ENCODE assay signal across 1 cellular context in the genomic region with DNA sequence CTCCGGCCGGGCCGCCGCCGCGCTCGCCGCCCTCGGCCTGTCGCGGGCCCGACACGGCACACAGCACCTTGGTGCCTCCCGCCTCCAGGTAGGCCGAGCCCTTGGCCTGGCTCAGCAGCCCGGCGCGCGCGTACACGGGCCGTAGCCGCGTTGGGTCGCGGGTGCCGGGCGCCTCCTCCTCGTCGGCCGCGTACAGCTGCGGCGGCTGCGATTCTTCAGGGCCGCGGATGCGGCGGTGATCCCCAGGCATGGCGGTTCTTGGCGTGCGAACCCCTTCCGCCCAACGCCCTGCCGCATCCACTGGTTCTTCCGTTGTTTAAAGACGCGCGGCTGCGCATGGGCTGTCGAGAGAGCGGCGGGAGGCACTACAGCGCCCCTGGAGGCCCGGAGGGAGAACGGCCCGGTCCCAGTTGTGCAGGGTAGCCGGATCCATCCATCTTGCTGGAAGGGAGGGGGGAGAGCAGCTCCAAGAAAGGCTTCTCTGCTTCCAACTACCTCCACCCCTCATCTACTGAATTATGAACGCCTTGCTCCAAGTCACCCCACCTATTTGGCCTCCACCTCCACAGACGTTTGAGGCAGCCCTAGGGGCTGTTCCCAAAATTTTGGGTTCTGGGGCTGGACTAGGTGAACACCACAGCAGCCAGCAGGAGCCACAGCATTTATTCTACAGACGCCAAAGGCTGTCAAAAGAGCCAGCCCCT.
TF ChIP-seq lines count a peak whose summit lies in the region.

A gene (minus strand): TSS at position 290 of the 704 bp plus-strand sequence. CDS start 40 bp downstream, at position 250.

TF ChIP-seq in K562, 482 proteins besides CTCF, POLR2A, EP300 and RAD21 (continued from another document and continues in another):
- TF ChIP-seq, protein P1, sequence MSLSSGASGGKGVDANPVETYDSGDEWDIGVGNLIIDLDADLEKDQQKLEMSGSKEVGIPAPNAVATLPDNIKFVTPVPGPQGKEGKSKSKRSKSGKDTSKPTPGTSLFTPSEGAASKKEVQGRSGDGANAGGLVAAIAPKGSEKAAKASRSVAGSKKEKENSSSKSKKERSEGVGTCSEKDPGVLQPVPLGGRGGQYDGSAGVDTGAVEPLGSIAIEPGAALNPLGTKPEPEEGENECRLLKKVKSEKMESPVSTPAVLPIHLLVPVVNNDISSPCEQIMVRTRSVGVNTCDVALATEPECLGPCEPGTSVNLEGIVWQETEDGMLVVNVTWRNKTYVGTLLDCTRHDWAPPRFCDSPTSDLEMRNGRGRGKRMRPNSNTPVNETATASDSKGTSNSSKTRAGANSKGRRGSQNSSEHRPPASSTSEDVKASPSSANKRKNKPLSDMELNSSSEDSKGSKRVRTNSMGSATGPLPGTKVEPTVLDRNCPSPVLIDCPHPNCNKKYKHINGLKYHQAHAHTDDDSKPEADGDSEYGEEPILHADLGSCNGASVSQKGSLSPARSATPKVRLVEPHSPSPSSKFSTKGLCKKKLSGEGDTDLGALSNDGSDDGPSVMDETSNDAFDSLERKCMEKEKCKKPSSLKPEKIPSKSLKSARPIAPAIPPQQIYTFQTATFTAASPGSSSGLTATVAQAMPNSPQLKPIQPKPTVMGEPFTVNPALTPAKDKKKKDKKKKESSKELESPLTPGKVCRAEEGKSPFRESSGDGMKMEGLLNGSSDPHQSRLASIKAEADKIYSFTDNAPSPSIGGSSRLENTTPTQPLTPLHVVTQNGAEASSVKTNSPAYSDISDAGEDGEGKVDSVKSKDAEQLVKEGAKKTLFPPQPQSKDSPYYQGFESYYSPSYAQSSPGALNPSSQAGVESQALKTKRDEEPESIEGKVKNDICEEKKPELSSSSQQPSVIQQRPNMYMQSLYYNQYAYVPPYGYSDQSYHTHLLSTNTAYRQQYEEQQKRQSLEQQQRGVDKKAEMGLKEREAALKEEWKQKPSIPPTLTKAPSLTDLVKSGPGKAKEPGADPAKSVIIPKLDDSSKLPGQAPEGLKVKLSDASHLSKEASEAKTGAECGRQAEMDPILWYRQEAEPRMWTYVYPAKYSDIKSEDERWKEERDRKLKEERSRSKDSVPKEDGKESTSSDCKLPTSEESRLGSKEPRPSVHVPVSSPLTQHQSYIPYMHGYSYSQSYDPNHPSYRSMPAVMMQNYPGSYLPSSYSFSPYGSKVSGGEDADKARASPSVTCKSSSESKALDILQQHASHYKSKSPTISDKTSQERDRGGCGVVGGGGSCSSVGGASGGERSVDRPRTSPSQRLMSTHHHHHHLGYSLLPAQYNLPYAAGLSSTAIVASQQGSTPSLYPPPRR (CRISPR knock-in tag; IDR thresholded peaks at IDR 0.05; ENCODE audit: borderline replicate concordance), result 0 out of 2 replicates have a peak, but pooled peaks have one; percentile 52
- TF ChIP-seq, protein P2, sequence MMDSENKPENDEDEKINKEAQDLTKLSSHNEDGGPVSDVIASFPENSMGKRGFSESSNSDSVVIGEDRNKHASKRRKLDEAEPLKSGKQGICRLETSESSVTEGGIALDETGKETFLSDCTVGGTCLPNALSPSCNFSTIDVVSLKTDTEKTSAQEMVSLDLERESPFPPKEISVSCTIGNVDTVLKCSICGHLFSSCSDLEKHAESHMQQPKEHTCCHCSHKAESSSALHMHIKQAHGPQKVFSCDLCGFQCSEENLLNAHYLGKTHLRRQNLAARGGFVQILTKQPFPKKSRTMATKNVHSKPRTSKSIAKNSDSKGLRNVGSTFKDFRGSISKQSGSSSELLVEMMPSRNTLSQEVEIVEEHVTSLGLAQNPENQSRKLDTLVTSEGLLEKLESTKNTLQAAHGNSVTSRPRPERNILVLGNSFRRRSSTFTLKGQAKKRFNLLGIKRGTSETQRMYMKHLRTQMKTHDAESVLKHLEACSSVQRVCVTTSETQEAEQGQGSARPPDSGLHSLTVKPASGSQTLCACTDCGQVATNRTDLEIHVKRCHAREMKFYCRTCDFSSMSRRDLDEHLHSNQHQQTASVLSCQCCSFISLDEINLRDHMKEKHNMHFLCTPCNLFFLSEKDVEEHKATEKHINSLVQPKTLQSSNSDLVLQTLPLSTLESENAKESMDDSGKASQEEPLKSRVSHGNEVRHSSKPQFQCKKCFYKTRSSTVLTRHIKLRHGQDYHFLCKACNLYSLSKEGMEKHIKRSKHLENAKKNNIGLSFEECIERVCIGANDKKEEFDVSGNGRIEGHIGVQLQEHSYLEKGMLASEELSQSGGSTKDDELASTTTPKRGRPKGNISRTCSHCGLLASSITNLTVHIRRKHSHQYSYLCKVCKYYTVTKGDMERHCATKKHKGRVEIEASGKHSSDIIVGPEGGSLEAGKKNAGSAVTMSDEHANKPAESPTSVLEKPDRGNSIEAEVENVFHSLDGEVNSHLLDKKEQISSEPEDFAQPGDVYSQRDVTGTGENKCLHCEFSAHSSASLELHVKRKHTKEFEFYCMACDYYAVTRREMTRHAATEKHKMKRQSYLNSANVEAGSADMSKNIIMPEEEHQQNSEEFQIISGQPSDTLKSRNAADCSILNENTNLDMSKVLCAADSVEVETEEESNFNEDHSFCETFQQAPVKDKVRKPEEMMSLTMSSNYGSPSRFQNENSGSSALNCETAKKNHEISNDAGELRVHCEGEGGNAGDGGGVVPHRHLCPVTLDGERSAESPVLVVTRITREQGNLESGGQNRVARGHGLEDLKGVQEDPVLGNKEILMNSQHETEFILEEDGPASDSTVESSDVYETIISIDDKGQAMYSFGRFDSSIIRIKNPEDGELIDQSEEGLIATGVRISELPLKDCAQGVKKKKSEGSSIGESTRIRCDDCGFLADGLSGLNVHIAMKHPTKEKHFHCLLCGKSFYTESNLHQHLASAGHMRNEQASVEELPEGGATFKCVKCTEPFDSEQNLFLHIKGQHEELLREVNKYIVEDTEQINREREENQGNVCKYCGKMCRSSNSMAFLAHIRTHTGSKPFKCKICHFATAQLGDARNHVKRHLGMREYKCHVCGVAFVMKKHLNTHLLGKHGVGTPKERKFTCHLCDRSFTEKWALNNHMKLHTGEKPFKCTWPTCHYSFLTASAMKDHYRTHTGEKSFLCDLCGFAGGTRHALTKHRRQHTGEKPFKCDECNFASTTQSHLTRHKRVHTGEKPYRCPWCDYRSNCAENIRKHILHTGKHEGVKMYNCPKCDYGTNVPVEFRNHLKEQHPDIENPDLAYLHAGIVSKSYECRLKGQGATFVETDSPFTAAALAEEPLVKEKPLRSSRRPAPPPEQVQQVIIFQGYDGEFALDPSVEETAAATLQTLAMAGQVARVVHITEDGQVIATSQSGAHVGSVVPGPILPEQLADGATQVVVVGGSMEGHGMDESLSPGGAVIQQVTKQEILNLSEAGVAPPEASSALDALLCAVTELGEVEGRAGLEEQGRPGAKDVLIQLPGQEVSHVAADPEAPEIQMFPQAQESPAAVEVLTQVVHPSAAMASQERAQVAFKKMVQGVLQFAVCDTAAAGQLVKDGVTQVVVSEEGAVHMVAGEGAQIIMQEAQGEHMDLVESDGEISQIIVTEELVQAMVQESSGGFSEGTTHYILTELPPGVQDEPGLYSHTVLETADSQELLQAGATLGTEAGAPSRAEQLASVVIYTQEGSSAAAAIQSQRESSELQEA (IDR thresholded peaks at IDR 0.05; ENCODE audit: low read depth), result no peak
- TF ChIP-seq, protein P3, sequence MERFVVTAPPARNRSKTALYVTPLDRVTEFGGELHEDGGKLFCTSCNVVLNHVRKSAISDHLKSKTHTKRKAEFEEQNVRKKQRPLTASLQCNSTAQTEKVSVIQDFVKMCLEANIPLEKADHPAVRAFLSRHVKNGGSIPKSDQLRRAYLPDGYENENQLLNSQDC (CRISPR knock-in tag; IDR thresholded peaks at IDR 0.05), result peak; percentile 74
- peak; percentile 64; the same call in 1 of the 2 replicates for TF ChIP-seq KLF16 (IDR thresholded peaks at IDR 0.05)
- peak; percentile 80 for TF ChIP-seq MEIS2 (IDR thresholded peaks at IDR 0.05; ENCODE audit: partially characterized antibody)
- 0 out of 2 replicates have a peak, but pooled peaks have one; percentile 3 for TF ChIP-seq SPI1 (IDR thresholded peaks at IDR 0.05; ENCODE audit: borderline replicate concordance, low read depth, low read length)
- TF ChIP-seq, protein P4, sequence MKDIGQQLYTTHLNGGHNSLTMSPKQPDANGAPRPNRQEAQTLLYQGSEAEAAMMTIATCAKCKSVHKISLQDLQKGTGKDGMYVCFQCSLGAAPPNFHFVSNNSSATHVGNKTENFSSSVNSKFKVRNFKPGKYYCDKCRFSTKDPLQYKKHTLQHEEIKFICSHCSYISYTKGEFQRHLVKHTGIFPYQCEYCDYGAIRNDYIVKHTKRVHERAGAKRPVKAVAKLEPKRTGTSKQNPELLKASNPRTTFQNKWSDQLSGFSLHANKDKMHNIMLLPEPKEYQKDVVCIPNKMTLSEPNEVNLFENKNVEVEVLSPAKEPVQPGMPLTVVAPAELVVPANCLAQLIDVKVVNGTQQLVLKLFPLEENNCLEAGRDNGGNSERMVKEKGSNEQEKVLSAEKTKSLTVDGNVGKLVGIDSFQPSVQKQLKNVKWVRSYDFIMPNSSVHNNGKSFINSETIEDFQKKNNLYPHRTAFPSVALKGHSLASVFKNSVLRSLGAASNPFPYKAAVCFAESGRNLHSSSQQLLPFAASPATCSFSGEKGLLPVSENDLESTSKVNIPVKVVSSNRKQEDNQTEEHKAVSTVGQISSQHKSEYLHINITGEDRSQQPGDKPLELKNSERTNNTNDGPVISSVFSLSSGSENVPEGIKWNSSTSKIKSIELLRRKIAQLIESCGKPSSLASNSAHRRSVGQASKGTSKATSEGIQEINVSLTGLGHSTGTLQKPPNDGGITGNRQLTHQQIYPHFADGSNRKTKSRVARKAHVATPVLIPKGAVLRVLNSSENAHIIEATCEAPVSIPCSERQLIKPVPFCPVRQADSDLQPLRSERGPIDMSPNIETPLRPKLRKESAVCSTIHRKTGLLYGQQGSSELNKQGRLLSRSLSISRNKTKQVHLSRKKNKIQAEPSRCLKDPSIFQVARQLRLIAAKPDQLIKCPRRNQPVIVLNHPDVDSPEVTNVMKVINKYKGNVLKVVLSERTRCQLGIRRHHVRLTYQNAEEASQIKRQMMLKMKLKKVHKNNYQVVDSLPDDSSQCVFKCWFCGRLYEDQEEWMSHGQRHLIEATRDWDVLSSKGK (CRISPR knock-in tag; IDR thresholded peaks at IDR 0.05), result peak; percentile 76; the same call in 1 of the 2 replicates
- peak; percentile 33; the same call in 1 of the 2 replicates for TF ChIP-seq ZNF239 (CRISPR knock-in tag; IDR thresholded peaks at IDR 0.05)
- TF ChIP-seq ZSCAN32 (CRISPR knock-in tag; IDR thresholded peaks at IDR 0.05), result peak; percentile 83; the same call in 1 of the 2 replicates
- peak; percentile 97 for TF ChIP-seq SUPT5H (IDR thresholded peaks at IDR 0.05)
- TF ChIP-seq TBL1XR1 (IDR thresholded peaks at IDR 0.05; ENCODE audit: low read length in 2 of 2), result peak in 1 of 2 experiments; percentile 77; a peak in 1 of 4 replicates
- TF ChIP-seq, protein P5, sequence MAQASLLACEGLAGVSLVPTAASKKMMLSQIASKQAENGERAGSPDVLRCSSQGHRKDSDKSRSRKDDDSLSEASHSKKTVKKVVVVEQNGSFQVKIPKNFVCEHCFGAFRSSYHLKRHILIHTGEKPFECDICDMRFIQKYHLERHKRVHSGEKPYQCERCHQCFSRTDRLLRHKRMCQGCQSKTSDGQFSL (CRISPR knock-in tag; IDR thresholded peaks at IDR 0.05), result no peak
- TF ChIP-seq, protein P5 (tag; IDR thresholded peaks at IDR 0.05), result no peak
- TF ChIP-seq ZNF75A (CRISPR knock-in tag; IDR thresholded peaks at IDR 0.05), result peak; percentile 76; the same call in 1 of the 2 replicates
- 0 out of 2 replicates have a peak, but pooled peaks have one; percentile 2 for TF ChIP-seq NFE2 (IDR thresholded peaks at IDR 0.05; ENCODE audit: low read depth)
- no peak; a peak in 3 of 4 replicates for TF ChIP-seq SRF (CRISPR knock-in tag; IDR thresholded peaks at IDR 0.05)
- TF ChIP-seq, protein P6, sequence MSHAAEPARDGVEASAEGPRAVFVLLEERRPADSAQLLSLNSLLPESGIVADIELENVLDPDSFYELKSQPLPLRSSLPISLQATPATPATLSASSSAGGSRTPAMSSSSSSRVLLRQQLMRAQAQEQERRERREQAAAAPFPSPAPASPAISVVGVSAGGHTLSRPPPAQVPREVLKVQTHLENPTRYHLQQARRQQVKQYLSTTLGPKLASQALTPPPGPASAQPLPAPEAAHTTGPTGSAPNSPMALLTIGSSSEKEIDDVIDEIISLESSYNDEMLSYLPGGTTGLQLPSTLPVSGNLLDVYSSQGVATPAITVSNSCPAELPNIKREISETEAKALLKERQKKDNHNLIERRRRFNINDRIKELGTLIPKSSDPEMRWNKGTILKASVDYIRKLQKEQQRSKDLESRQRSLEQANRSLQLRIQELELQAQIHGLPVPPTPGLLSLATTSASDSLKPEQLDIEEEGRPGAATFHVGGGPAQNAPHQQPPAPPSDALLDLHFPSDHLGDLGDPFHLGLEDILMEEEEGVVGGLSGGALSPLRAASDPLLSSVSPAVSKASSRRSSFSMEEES (CRISPR knock-in tag; IDR thresholded peaks at IDR 0.05), result peak; percentile 29
- peak; percentile 79; the same call in 1 of the 2 replicates for TF ChIP-seq ZNF780A (CRISPR knock-in tag; IDR thresholded peaks at IDR 0.05)
- TF ChIP-seq, protein P7, sequence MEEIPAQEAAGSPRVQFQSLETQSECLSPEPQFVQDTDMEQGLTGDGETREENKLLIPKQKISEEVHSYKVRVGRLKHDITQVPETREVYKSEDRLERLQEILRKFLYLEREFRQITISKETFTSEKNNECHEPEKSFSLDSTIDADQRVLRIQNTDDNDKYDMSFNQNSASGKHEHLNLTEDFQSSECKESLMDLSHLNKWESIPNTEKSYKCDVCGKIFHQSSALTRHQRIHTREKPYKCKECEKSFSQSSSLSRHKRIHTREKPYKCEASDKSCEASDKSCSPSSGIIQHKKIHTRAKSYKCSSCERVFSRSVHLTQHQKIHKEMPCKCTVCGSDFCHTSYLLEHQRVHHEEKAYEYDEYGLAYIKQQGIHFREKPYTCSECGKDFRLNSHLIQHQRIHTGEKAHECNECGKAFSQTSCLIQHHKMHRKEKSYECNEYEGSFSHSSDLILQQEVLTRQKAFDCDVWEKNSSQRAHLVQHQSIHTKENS (CRISPR knock-in tag; IDR thresholded peaks at IDR 0.05), result peak; percentile 90
- TF ChIP-seq ZFP36 (IDR thresholded peaks at IDR 0.05; ENCODE audit: low read depth, low read length, partially characterized antibody), result no peak
- TF ChIP-seq HMG20A (CRISPR knock-in tag; conservative IDR thresholded peaks at IDR 0.05), result 0 out of 2 replicates have a peak, but pooled peaks have one; percentile 17
- peak in 1 of 2 experiments; percentile 86; a peak in 2 of 3 replicates for TF ChIP-seq CBX3 (IDR thresholded peaks at IDR 0.05; ENCODE audit: borderline replicate concordance in 1 of 2, low read length in 2 of 2)
- TF ChIP-seq OTX1 (CRISPR knock-in tag; IDR thresholded peaks at IDR 0.05), result peak; percentile 95
- peak; percentile 85 for TF ChIP-seq HNRNPLL (IDR thresholded peaks at IDR 0.05; ENCODE audit: low read depth, low read length, poor library complexity, severe bottlenecking)
